19 cellular contexts compared by ENCODE assay signal in genomic region chr2:144078091-144078490, GRCh38.
A peak's percentile ranks its signal among the peaks of the same experiment; 100 is the strongest.
DNase-seq lines count a peak whose midpoint lies in the region; ATAC-seq and TF ChIP-seq lines count a peak whose summit lies in the region.
"Had no signal": no experiment of that assay in that cellular context is flagged by ENCODE, and none has a peak within 500 bp of the region (broad histone marks: within the 10 kb centered on the region; RNA-seq: fewer than 3 reads in every experiment).

No MANE protein-coding gene starts in this region.

- DNase-seq in activated T-cell treated with anti-CD3 and anti-CD28 coated beads, Interleukin-2, amount 50 U/mL, for 72 hours = no peak
- no peak for DNase-seq in activated T-cell treated with anti-CD3 and anti-CD28 coated beads, Interleukin-2, amount 50 U/mL, for 48 hours
- peak; percentile 35 to 69 for DNase-seq in foreskin fibroblast
- peak; percentile 62 for DNase-seq in superior temporal gyrus (ENCODE audit: extremely low spot score)
- no peak for DNase-seq in putamen (ENCODE audit: low spot score)
- DNase-seq in activated CD4-positive, alpha-beta T cell treated with anti-CD3 and anti-CD28 coated beads, Interleukin-2, amount 50 U/mL, for 1 hour = no peak
- DNase-seq in islet precursor cell = no peak
- DNase-seq: activated naive CD4-positive, alpha-beta T cell treated with anti-CD3 and anti-CD28 coated beads for 36 hours; central memory CD4-positive, alpha-beta T cell; left colon; natural killer cell; PC-3; stimulated activated naive CD8-positive, alpha-beta T cell treated with anti-CD3 and anti-CD28 coated beads, Interleukin-15, Interleukin-2, amounts not matched to agents 100 U/mL and 50 U/mL, for 24 hours; T-cell; WERI-Rb-1 had no signal

- no peak for TF ChIP-seq CTCF in foreskin fibroblast (IDR thresholded peaks at IDR 0.05; ENCODE audit: low read depth, low read length)

- no peaks in the 10 kb centered on the region for H3K9me3 Mint-ChIP-seq in activated T-cell treated with anti-CD3 and anti-CD28 coated beads, Interleukin-2, amount 50 U/mL, for 72 hours
- H3K9me3 Mint-ChIP-seq: activated naive CD4-positive, alpha-beta T cell treated with anti-CD3 and anti-CD28 coated beads for 36 hours; GM23338; natural killer cell; T-cell had no signal

- no peaks in the 10 kb centered on the region for H3K4me1 Mint-ChIP-seq in activated T-cell treated with anti-CD3 and anti-CD28 coated beads, Interleukin-2, amount 50 U/mL, for 72 hours (ENCODE audit: low read depth)
- H3K4me1 Mint-ChIP-seq: GM23338, T-cell had no signal

- no peaks in the 10 kb centered on the region for H3K27me3 Mint-ChIP-seq in activated T-cell treated with anti-CD3 and anti-CD28 coated beads, Interleukin-2, amount 50 U/mL, for 72 hours (ENCODE audit: low read depth)
- H3K27me3 Mint-ChIP-seq: T-cell had no signal

- no peak for ATAC-seq in activated T-cell treated with anti-CD3 and anti-CD28 coated beads, Interleukin-2, amount 50 U/mL, for 72 hours (replicated peaks in 1 of 2)
- peak; percentile 86 for ATAC-seq in SK-N-SH treated with all-trans-retinoic acid at 6 μM for 48 hours
- ATAC-seq: GM23338; left colon; natural killer cell; PC-3; stimulated activated naive CD8-positive, alpha-beta T cell treated with anti-CD3 and anti-CD28 coated beads, Interleukin-15, Interleukin-2, amounts not matched to agents 100 U/mL and 50 U/mL, for 24 hours; T-cell had no signal

- peak overlapping the region; percentile 15 for H3K27ac Mint-ChIP-seq in activated T-cell treated with anti-CD3 and anti-CD28 coated beads, Interleukin-2, amount 50 U/mL, for 72 hours
- H3K27ac Mint-ChIP-seq: activated naive CD4-positive, alpha-beta T cell treated with anti-CD3 and anti-CD28 coated beads for 36 hours; GM23338; natural killer cell; T-cell had no signal

- H3K4me3 ChIP-seq in foreskin fibroblast (ENCODE audit: low read depth in 1 of 2, low read length in 2 of 2) = no peak overlapping the region
- H3K4me3 ChIP-seq: GM23338, hepatocyte, skin epidermis had no signal

- no peaks in the 10 kb centered on the region for H3K36me3 Mint-ChIP-seq in activated T-cell treated with anti-CD3 and anti-CD28 coated beads, Interleukin-2, amount 50 U/mL, for 72 hours (ENCODE audit: insufficient read depth in 2 of 2)

- H3K4me3 Mint-ChIP-seq in activated T-cell treated with anti-CD3 and anti-CD28 coated beads, Interleukin-2, amount 50 U/mL, for 72 hours = no peak overlapping the region
- H3K4me3 Mint-ChIP-seq: activated naive CD4-positive, alpha-beta T cell treated with anti-CD3 and anti-CD28 coated beads for 36 hours; GM23338; natural killer cell; T-cell had no signal

TF ChIP-seq in SK-N-SH treated with all-trans-retinoic acid at 6 μM for 48 hours, 23 proteins besides CTCF, POLR2A, EP300 and RAD21:
- no peak for TF ChIP-seq ZFP3 (CRISPR knock-in tag; IDR thresholded peaks at IDR 0.05)
- no peak for TF ChIP-seq ZNF565 (CRISPR knock-in tag; conservative IDR thresholded peaks at IDR 0.05; ENCODE audit: low read depth)
- TF ChIP-seq TCF4 (CRISPR knock-in tag; IDR thresholded peaks at IDR 0.05; ENCODE audit: borderline replicate concordance) = no peak
- no peak for TF ChIP-seq ESRRG (CRISPR knock-in tag; IDR thresholded peaks at IDR 0.05)
- no peak for TF ChIP-seq ZNF8 (CRISPR knock-in tag; IDR thresholded peaks at IDR 0.05)

Comparison
In these comparisons a context has a peak if more than half of its experiments do, and no peak if none do; other contexts are left out.
1. DNase-seq: peak in foreskin fibroblast (2 of 2) and superior temporal gyrus (single experiment); none in activated T-cell treated with anti-CD3 and anti-CD28 coated beads, Interleukin-2, amount 50 U/mL, for 72 hours (0 of 2), activated T-cell treated with anti-CD3 and anti-CD28 coated beads, Interleukin-2, amount 50 U/mL, for 48 hours (0 of 2), putamen (single experiment), activated CD4-positive, alpha-beta T cell treated with anti-CD3 and anti-CD28 coated beads, Interleukin-2, amount 50 U/mL, for 1 hour (single experiment) and islet precursor cell (single experiment).